18 cellular contexts compared by ENCODE assay signal in genomic region chr20:51042064-51042463, GRCh38. TPM values are rescaled to one million over a fixed set of nuclear protein-coding genes. Genes with fewer than 3 reads are reported as not detected.
DNase-seq lines count a peak whose midpoint lies in the region; ATAC-seq and TF ChIP-seq lines count a peak whose summit lies in the region.
"Had no signal": no experiment of that assay in that cellular context is flagged by ENCODE, and none has a peak within 500 bp of the region (broad histone marks: within the 10 kb centered on the region; RNA-seq: fewer than 3 reads in every experiment).

No MANE protein-coding gene starts in this region.

- no peak for TF ChIP-seq CTCF in endodermal cell (conservative IDR thresholded peaks at IDR 0.05)
- TF ChIP-seq CTCF in lower leg skin (IDR thresholded peaks at IDR 0.05): no peak
- no peak for TF ChIP-seq CTCF in upper lobe of left lung (IDR thresholded peaks at IDR 0.05)
- TF ChIP-seq CTCF in right atrium auricular region (IDR thresholded peaks at IDR 0.05): no peak

- H3K4me3 Mint-ChIP-seq in endodermal cell: no peak overlapping the region
- H3K4me3 Mint-ChIP-seq: CD14-positive monocyte had no signal

- H3K9me3 Mint-ChIP-seq in endodermal cell: peaks cover 12% of the 10 kb centered on the region

- H3K4me3 ChIP-seq in endodermal cell (ENCODE audit: low read length) (no peak overlapping the region), lower leg skin (ENCODE audit: low read depth, poor library complexity, severe bottlenecking) (no peak overlapping the region), upper lobe of left lung (no peak overlapping the region), right atrium auricular region (no peak overlapping the region)
- H3K4me3 ChIP-seq: SJCRH30 had no signal

- H3K36me3 ChIP-seq in endodermal cell (ENCODE audit: control insufficient read depth, insufficient read depth, low read length) (no peaks in the 10 kb centered on the region), upper lobe of left lung (no peaks in the 10 kb centered on the region), right atrium auricular region (no peaks in the 10 kb centered on the region)
- H3K36me3 ChIP-seq: SJCRH30 had no signal

- no peak for TF ChIP-seq EP300 in upper lobe of left lung (IDR thresholded peaks at IDR 0.05)

- no peak overlapping the region for H3K27ac Mint-ChIP-seq in endodermal cell
- H3K27ac Mint-ChIP-seq: CD14-positive monocyte had no signal

- TF ChIP-seq POLR2A in lower leg skin (IDR thresholded peaks at IDR 0.05) (no peak), upper lobe of left lung (IDR thresholded peaks at IDR 0.05) (no peak)

- ATAC-seq in upper lobe of left lung (ENCODE audit: low FRiP score in 2 of 2) (no peak), GM19463 (IDR thresholded peaks at IDR 0.05; ENCODE audit: unreplicated experiment) (no peak)

- H3K9ac ChIP-seq in endodermal cell (ENCODE audit: extremely low read depth, low read length, poor library complexity, severe bottlenecking): no peak overlapping the region

- peaks cover 12% of the 10 kb centered on the region for H3K4me1 ChIP-seq in endodermal cell (ENCODE audit: control insufficient read depth, insufficient read depth, low read length)
- no peaks in the 10 kb centered on the region for H3K4me1 ChIP-seq in upper lobe of left lung
- H3K4me1 ChIP-seq in right atrium auricular region: no peaks in the 10 kb centered on the region
- H3K4me1 ChIP-seq: SJCRH30 had no signal

- no peak overlapping the region for H3K27ac ChIP-seq in endodermal cell (ENCODE audit: low read depth, low read length)
- H3K27ac ChIP-seq in upper lobe of left lung: no peak overlapping the region
- H3K27ac ChIP-seq in right atrium auricular region: no peak overlapping the region
- H3K27ac ChIP-seq: SJCRH30 had no signal

- H3K36me3 Mint-ChIP-seq in endodermal cell (ENCODE audit: low read depth): no peaks in the 10 kb centered on the region
- H3K36me3 Mint-ChIP-seq: CD14-positive monocyte had no signal

- H3K27me3 ChIP-seq in endodermal cell (ENCODE audit: control insufficient read depth, insufficient read depth, low read length, poor library complexity, severe bottlenecking) (no peaks in the 10 kb centered on the region), upper lobe of left lung (no peaks in the 10 kb centered on the region), right atrium auricular region (no peaks in the 10 kb centered on the region)
- H3K27me3 ChIP-seq: SJCRH30 had no signal

- 53 to 63% methylated on average over 6 of the region's 6 CpGs for WGBS in endodermal cell (ENCODE audit: insufficient coverage in 1 of 2, insufficient read length in 1 of 2), 2 experiments
- WGBS in lower leg skin, 2 donors: 57 to 59% methylated on average over 6 of the region's 6 CpGs
- WGBS in upper lobe of left lung, 2 donors: 55 to 60% methylated on average over 6 of the region's 6 CpGs

- DNase-seq in ELF-1 (ENCODE audit: low read depth, low spot score) (peak; percentile 64), HS-5 (ENCODE audit: low read depth) (peak; percentile 61), endodermal cell (peak; percentile 88), islet precursor cell (peak; percentile 82), lower leg skin (ENCODE audit: low spot score in 2 of 2) (no peak), upper lobe of left lung (no peak), right atrium auricular region (ENCODE audit: low spot score) (no peak)
- DNase-seq: DMS 273 treated with DMSO at 0.1 percent for 48 hours, MV-4-11, NCI-H1417 treated with DMSO at 0.1 percent for 48 hours, NCI-H2029, NCI-H2171, NCI-H446, NCI-H69, SJCRH30 had no signal

- H3K9me3 ChIP-seq in endodermal cell (ENCODE audit: control insufficient read depth, low read length) (peaks cover 10% of the 10 kb centered on the region), upper lobe of left lung (peaks cover 0 to 5% (median 2%) of the 10 kb centered on the region in 4 donors), right atrium auricular region (peaks cover 0 to 8% of the 10 kb centered on the region in 2 donors)
- H3K9me3 ChIP-seq: SJCRH30 had no signal

- H3K27me3 Mint-ChIP-seq in endodermal cell (ENCODE audit: insufficient read depth): no peaks in the 10 kb centered on the region

- H3K4me1 Mint-ChIP-seq in endodermal cell: no peaks in the 10 kb centered on the region
- H3K4me1 Mint-ChIP-seq: CD14-positive monocyte had no signal

- intact Hi-C loops in lower leg skin (cut with DNase I; ENCODE audit: low total_unique reads): no loop called here

RNA-seq across cellular contexts. Expression of gene KCNG1, which starts 19.2 kb away (rescaled TPM):
- total RNA-seq in endodermal cell (100 to 1,000 TPM; 106 to 126 TPM), lower leg skin (1 to 10 TPM in 2 of 4 donors, under 1 TPM in 1, not detected in 1; 0.54 to 2.4 (median 1.6) TPM), upper lobe of left lung (under 1 TPM in 4 of 6 donors, not detected in 2; 0.17 to 0.37 (median 0.25) TPM), right atrium auricular region (1 to 10 TPM in 1 of 2 donors, under 1 TPM in 1; 0.70 to 2.3 TPM)
- 35.5 TPM for polyA plus RNA-seq in endodermal cell (2013, experiment 1 of 2)
- 35.6 TPM for polyA plus RNA-seq in endodermal cell (2013, experiment 2 of 2)
- total RNA-seq: HT-29 had no signal
- polyA plus RNA-seq: CD14-positive monocyte had no signal

Comparison
In these comparisons a context has a peak if more than half of its experiments do, and no peak if none do; other contexts are left out.
1. DNase-seq: peak in ELF-1 (single experiment), HS-5 (single experiment), endodermal cell (single experiment) and islet precursor cell (single experiment); none in lower leg skin (0 of 2), upper lobe of left lung (0 of 2) and right atrium auricular region (single experiment).
2. RNA of gene KCNG1, which starts 19.2 kb away (total RNA-seq): 106 to 126 TPM in endodermal cell; 0.70 to 2.3 TPM in right atrium auricular region, 0.54 to 2.4 TPM in lower leg skin and 0.17 to 0.37 TPM in upper lobe of left lung; every median in the first group is over 10 times any median in the second.